9 cellular contexts compared by ENCODE assay signal in genomic region chr5:171419663-171420428, GRCh38. TPM values are rescaled to one million over a fixed set of nuclear protein-coding genes. Genes with fewer than 3 reads are reported as not detected.
A peak's percentile ranks its signal among the peaks of the same experiment; 100 is the strongest.
DNase-seq lines count a peak whose midpoint lies in the region; ATAC-seq, FAIRE-seq and TF ChIP-seq lines count a peak whose summit lies in the region.
"Had no signal": no experiment of that assay in that cellular context is flagged by ENCODE, and none has a peak within 500 bp of the region (broad histone marks: within the 10 kb centered on the region; RNA-seq: fewer than 3 reads in every experiment).

No MANE protein-coding gene starts in this region.

- peak overlapping the region; percentile 73 for H3K4me3 Mint-ChIP-seq in activated CD4-positive, alpha-beta T cell treated with anti-CD3 and anti-CD28 coated beads, Interleukin-2, amount 10 ng/mL, durations not matched to agents 24 days and 14 days
- H3K4me3 Mint-ChIP-seq in T-helper 2 cell treated with Interferon-gamma antibody and Interleukin-4, amounts not matched to agents 5 μg/mL and 100 μg/mL, for 36 hours = peak overlapping the region; percentile 78

- peaks cover 20% of the 10 kb centered on the region for H3K27me3 Mint-ChIP-seq in activated CD4-positive, alpha-beta T cell treated with anti-CD3 and anti-CD28 coated beads, Interleukin-2, amount 10 ng/mL, durations not matched to agents 24 days and 14 days
- peaks cover 22% of the 10 kb centered on the region for H3K27me3 Mint-ChIP-seq in T-helper 2 cell treated with Interferon-gamma antibody and Interleukin-4, amounts not matched to agents 5 μg/mL and 100 μg/mL, for 36 hours (ENCODE audit: low read depth)

- H3K9me1 ChIP-seq in endothelial cell of umbilical vein (replicated peaks; ENCODE audit: control insufficient read depth, extremely low read depth, insufficient read depth, low read length) = no peaks in the 10 kb centered on the region

- H3K36me3 ChIP-seq in endothelial cell of umbilical vein (ENCODE audit: control insufficient read depth in 2 of 2, extremely low read depth in 1 of 2, insufficient read depth in 2 of 2, low read length in 2 of 2) (no peaks in the 10 kb centered on the region), muscle layer of duodenum (ENCODE audit: control insufficient read depth in 1 of 2, insufficient read depth in 2 of 2, low read length in 2 of 2) (no peaks in the 10 kb centered on the region), urinary bladder (ENCODE audit: insufficient read depth) (no peaks in the 10 kb centered on the region)
- H3K36me3 ChIP-seq: adrenal gland had no signal

- H3K27me3 ChIP-seq in endothelial cell of umbilical vein (ENCODE audit: control insufficient read depth in 2 of 2, insufficient read depth in 2 of 2, low read length in 2 of 2) = peaks cover 5 to 25% of the 10 kb centered on the region in 2 experiments
- peaks cover 9% of the 10 kb centered on the region for H3K27me3 ChIP-seq in muscle layer of duodenum (ENCODE audit: low read depth, low read length)

- intact Hi-C loops in activated CD4-positive, alpha-beta T cell treated with anti-CD3 and anti-CD28 coated beads, Interleukin-2, amount 10 ng/mL, durations not matched to agents 24 days and 14 days (cut with micrococcal nuclease) = loop anchor here (1.0 to 10.0 kb wide), 2 partner anchors 487 to 875 kb away; no protein-coding TSS in a partner anchor
- intact Hi-C loops in endothelial cell of umbilical vein (cut with micrococcal nuclease) = loop anchor here (1.0 to 5.0 kb wide), 7 partner anchors 64 to 862 kb away; partner anchors contain the start of genes FBXW11 and UBTD2

- no peaks in the 10 kb centered on the region for H3K9me3 Mint-ChIP-seq in activated CD4-positive, alpha-beta T cell treated with anti-CD3 and anti-CD28 coated beads, Interleukin-2, amount 10 ng/mL, durations not matched to agents 24 days and 14 days
- H3K9me3 Mint-ChIP-seq in T-helper 2 cell treated with Interferon-gamma antibody and Interleukin-4, amounts not matched to agents 5 μg/mL and 100 μg/mL, for 36 hours = no peaks in the 10 kb centered on the region

- peak overlapping the region; percentile 28 for H3K4me2 ChIP-seq in endothelial cell of umbilical vein (ENCODE audit: insufficient read depth, low read length)

- no peak for TF ChIP-seq CTCF in endothelial cell of umbilical vein (IDR thresholded peaks at IDR 0.05; ENCODE audit: extremely low read depth in 1 of 2, insufficient read depth in 1 of 2, low read depth in 1 of 2, low read length in 2 of 2)

- H3K27ac ChIP-seq in endothelial cell of umbilical vein (ENCODE audit: insufficient read depth, low read depth, low read length) (no peak overlapping the region), muscle layer of duodenum (ENCODE audit: low read length) (no peak overlapping the region), urinary bladder (ENCODE audit: low read depth) (no peak overlapping the region)
- H3K27ac ChIP-seq: adrenal gland had no signal

- H3K79me2 ChIP-seq in endothelial cell of umbilical vein (ENCODE audit: control insufficient read depth, insufficient read depth, low read length) = no peaks in the 10 kb centered on the region

- POLR2A ChIA-PET in endothelial cell of umbilical vein (lab: Charles Lee) = interaction anchor here (1.4 kb wide), 1 partner anchor 487 kb away, joined by 4 read pairs; no protein-coding TSS in a partner anchor

- CTCF ChIA-PET in endothelial cell of umbilical vein (lab: Charles Lee) = interaction anchor here (0.7 to 3.2 kb wide), 38 partner anchors 8 to 768 kb away, joined by 3 to 77 read pairs (median 5); partner anchors contain the start of gene STK10

- FAIRE-seq in endothelial cell of umbilical vein (lab: Jason Lieb, UNC) = no peak

- H3K27ac Mint-ChIP-seq in activated CD4-positive, alpha-beta T cell treated with anti-CD3 and anti-CD28 coated beads, Interleukin-2, amount 10 ng/mL, durations not matched to agents 24 days and 14 days = no peak overlapping the region
- no peak overlapping the region for H3K27ac Mint-ChIP-seq in T-helper 2 cell treated with Interferon-gamma antibody and Interleukin-4, amounts not matched to agents 5 μg/mL and 100 μg/mL, for 36 hours

- H3K4me1 ChIP-seq in endothelial cell of umbilical vein (ENCODE audit: control insufficient read depth, extremely low read depth, insufficient read depth, low read length) (peaks cover 13% of the 10 kb centered on the region), muscle layer of duodenum (ENCODE audit: control insufficient read depth in 1 of 2, insufficient read depth in 2 of 2, low read length in 2 of 2) (peaks cover 0 to 30% of the 10 kb centered on the region in 2 donors), urinary bladder (ENCODE audit: insufficient read depth) (peaks cover 2% of the 10 kb centered on the region)

- H3K4me3 ChIP-seq in endothelial cell of umbilical vein (replicated peaks in 1 of 3; ENCODE audit: insufficient read depth in 1 of 3, low read depth in 1 of 3, low read length in 3 of 3) = peak overlapping the region in 1 of 3 experiments; percentile 23
- peak overlapping the region; percentile 37 to 63 for H3K4me3 ChIP-seq in muscle layer of duodenum (ENCODE audit: low read depth in 1 of 2, low read length in 2 of 2)
- peak overlapping the region; percentile 44 for H3K4me3 ChIP-seq in urinary bladder (ENCODE audit: low read depth, low read length)

- BruUV-seq in endothelial cell of umbilical vein (replicated peaks; lab: Mats Ljungman, UMichigan) = no TSS peak

- H3K9ac ChIP-seq in endothelial cell of umbilical vein (replicated peaks; ENCODE audit: extremely low read depth, insufficient read depth, low read length) = no peak overlapping the region

- under 1% methylated on average over 99 of the region's 99 CpGs for WGBS in urinary bladder

- peak; percentile 79 for DNase-seq in activated CD4-positive, alpha-beta T cell treated with anti-CD3 and anti-CD28 coated beads, Interleukin-2, amount 10 ng/mL, durations not matched to agents 24 days and 14 days
- no peak for DNase-seq in activated CD4-positive, alpha-beta T cell treated with anti-CD3 and anti-CD28 coated beads, Interleukin-2, amount 50 U/mL, for 4 hours
- DNase-seq in T-helper 2 cell treated with Interferon-gamma antibody and Interleukin-4, amounts not matched to agents 5 μg/mL and 100 μg/mL, for 36 hours (ENCODE audit: low spot score) = peak; percentile 18
- DNase-seq in endothelial cell of umbilical vein (ENCODE audit: low read depth, low spot score) (no peak), NCI-H1436 (lab: John Stamatoyannopoulos, UW) (no peak)

- no peak overlapping the region for H2AFZ ChIP-seq in endothelial cell of umbilical vein (ENCODE audit: low read depth, low read length)

- dilution Hi-C loops in endothelial cell of umbilical vein (cut with MboI; ENCODE audit: extremely low pct_ligation_motif_present, low sequenced_read_pairs) = no loop called here

- no peaks in the 10 kb centered on the region for H4K20me1 ChIP-seq in endothelial cell of umbilical vein (replicated peaks; ENCODE audit: control insufficient read depth, extremely low read depth, insufficient read depth, low read length)

- peak; percentile 34 for ATAC-seq in HG03159 (IDR thresholded peaks at IDR 0.05; ENCODE audit: unreplicated experiment)

- peaks cover 2% of the 10 kb centered on the region for H3K36me3 Mint-ChIP-seq in activated CD4-positive, alpha-beta T cell treated with anti-CD3 and anti-CD28 coated beads, Interleukin-2, amount 10 ng/mL, durations not matched to agents 24 days and 14 days (ENCODE audit: low read depth)
- H3K36me3 Mint-ChIP-seq in T-helper 2 cell treated with Interferon-gamma antibody and Interleukin-4, amounts not matched to agents 5 μg/mL and 100 μg/mL, for 36 hours (ENCODE audit: low read depth) = no peaks in the 10 kb centered on the region

- H3K4me1 Mint-ChIP-seq in activated CD4-positive, alpha-beta T cell treated with anti-CD3 and anti-CD28 coated beads, Interleukin-2, amount 10 ng/mL, durations not matched to agents 24 days and 14 days = peaks cover 13% of the 10 kb centered on the region
- H3K4me1 Mint-ChIP-seq in T-helper 2 cell treated with Interferon-gamma antibody and Interleukin-4, amounts not matched to agents 5 μg/mL and 100 μg/mL, for 36 hours (ENCODE audit: low read depth) = peaks cover 7% of the 10 kb centered on the region

- no peaks in the 10 kb centered on the region for H3K9me3 ChIP-seq in endothelial cell of umbilical vein (replicated peaks; ENCODE audit: control insufficient read depth, insufficient read depth, low read length)
- no peaks in the 10 kb centered on the region for H3K9me3 ChIP-seq in muscle layer of duodenum (ENCODE audit: control insufficient read depth in 1 of 2, low read length in 2 of 2)
- H3K9me3 ChIP-seq: adrenal gland had no signal

- no peak for TF ChIP-seq POLR2A in endothelial cell of umbilical vein (IDR thresholded peaks at IDR 0.05; ENCODE audit: low read depth, low read length)

TF ChIP-seq in endothelial cell of umbilical vein, 7 proteins besides CTCF, POLR2A, EP300 and RAD21 (continues in another document):
- no peak for TF ChIP-seq GATA2 (IDR thresholded peaks at IDR 0.05; ENCODE audit: insufficient read depth, insufficient read length, low read depth, low read length)

RNA-seq across cellular contexts. Expression of gene FGF18, which starts 0.4 kb away (rescaled TPM):
- 0.17 and 0.33 TPM in 2 replicates for total RNA-seq in activated CD4-positive, alpha-beta T cell treated with anti-CD3 and anti-CD28 coated beads, Interleukin-2, amount 10 ng/mL, durations not matched to agents 24 days and 14 days
- 0.27 TPM in 1 of 2 replicates, not detected in the other for total RNA-seq in endothelial cell of umbilical vein
- polyA plus RNA-seq in endothelial cell of umbilical vein = 0.04 and 0.13 TPM in 2 replicates
- polyA plus RNA-seq in endothelial cell of umbilical vein (2011; cell fraction: cytosol; rRNA removed) = 0.05 TPM in 1 of 2 replicates, not detected in the other
- polyA plus RNA-seq in endothelial cell of umbilical vein (2011; cell fraction: nucleus; rRNA removed) = 0.10 and 0.22 TPM in 2 replicates
- polyA plus RNA-seq in endothelial cell of umbilical vein (2012) = 0.19 TPM in 1 of 2 replicates, not detected in the other
- 0.08 TPM in 1 of 2 replicates, not detected in the other for polyA minus RNA-seq in endothelial cell of umbilical vein
- not detected for polyA minus RNA-seq in endothelial cell of umbilical vein (2011; cell fraction: cytosol; rRNA and poly(A)+ RNA removed)
- polyA minus RNA-seq in endothelial cell of umbilical vein (2011; cell fraction: nucleus; rRNA and poly(A)+ RNA removed) = not detected in 2 replicates
- total RNA-seq in urinary bladder = 1.0 TPM
- 1.4 TPM for polyA plus RNA-seq in urinary bladder

RNA-seq across cellular contexts. Expression of gene NPM1, which starts 32.2 kb away (rescaled TPM):
- 3,066 and 3,162 TPM in 2 replicates for total RNA-seq in activated CD4-positive, alpha-beta T cell treated with anti-CD3 and anti-CD28 coated beads, Interleukin-2, amount 10 ng/mL, durations not matched to agents 24 days and 14 days
- total RNA-seq in endothelial cell of umbilical vein = 1,592 and 1,695 TPM in 2 replicates
- polyA plus RNA-seq in endothelial cell of umbilical vein = 618 and 1,113 TPM in 2 replicates
- 4,496 and 5,519 TPM in 2 replicates for polyA plus RNA-seq in endothelial cell of umbilical vein (2011; cell fraction: cytosol; rRNA removed)
- 1,833 and 2,535 TPM in 2 replicates for polyA plus RNA-seq in endothelial cell of umbilical vein (2011; cell fraction: nucleus; rRNA removed)
- 2,168 and 4,291 TPM in 2 replicates for polyA plus RNA-seq in endothelial cell of umbilical vein (2012)
- 1,004 and 1,287 TPM in 2 replicates for polyA minus RNA-seq in endothelial cell of umbilical vein
- 2,300 TPM for polyA minus RNA-seq in endothelial cell of umbilical vein (2011; cell fraction: cytosol; rRNA and poly(A)+ RNA removed)
- polyA minus RNA-seq in endothelial cell of umbilical vein (2011; cell fraction: nucleus; rRNA and poly(A)+ RNA removed) = 294 and 390 TPM in 2 replicates
- 1,536 TPM for total RNA-seq in urinary bladder
- polyA plus RNA-seq in urinary bladder = 1,626 TPM

Comparison
In these comparisons a context has a peak if more than half of its experiments do, and no peak if none do; other contexts are left out.
1. DNase-seq: peak in activated CD4-positive, alpha-beta T cell treated with anti-CD3 and anti-CD28 coated beads, Interleukin-2, amount 10 ng/mL, durations not matched to agents 24 days and 14 days (single experiment) and T-helper 2 cell treated with Interferon-gamma antibody and Interleukin-4, amounts not matched to agents 5 μg/mL and 100 μg/mL, for 36 hours (single experiment); none in activated CD4-positive, alpha-beta T cell treated with anti-CD3 and anti-CD28 coated beads, Interleukin-2, amount 50 U/mL, for 4 hours (0 of 2), endothelial cell of umbilical vein (single experiment) and NCI-H1436 (single experiment).